10 cellular contexts compared by ENCODE assay signal in the genomic region with DNA sequence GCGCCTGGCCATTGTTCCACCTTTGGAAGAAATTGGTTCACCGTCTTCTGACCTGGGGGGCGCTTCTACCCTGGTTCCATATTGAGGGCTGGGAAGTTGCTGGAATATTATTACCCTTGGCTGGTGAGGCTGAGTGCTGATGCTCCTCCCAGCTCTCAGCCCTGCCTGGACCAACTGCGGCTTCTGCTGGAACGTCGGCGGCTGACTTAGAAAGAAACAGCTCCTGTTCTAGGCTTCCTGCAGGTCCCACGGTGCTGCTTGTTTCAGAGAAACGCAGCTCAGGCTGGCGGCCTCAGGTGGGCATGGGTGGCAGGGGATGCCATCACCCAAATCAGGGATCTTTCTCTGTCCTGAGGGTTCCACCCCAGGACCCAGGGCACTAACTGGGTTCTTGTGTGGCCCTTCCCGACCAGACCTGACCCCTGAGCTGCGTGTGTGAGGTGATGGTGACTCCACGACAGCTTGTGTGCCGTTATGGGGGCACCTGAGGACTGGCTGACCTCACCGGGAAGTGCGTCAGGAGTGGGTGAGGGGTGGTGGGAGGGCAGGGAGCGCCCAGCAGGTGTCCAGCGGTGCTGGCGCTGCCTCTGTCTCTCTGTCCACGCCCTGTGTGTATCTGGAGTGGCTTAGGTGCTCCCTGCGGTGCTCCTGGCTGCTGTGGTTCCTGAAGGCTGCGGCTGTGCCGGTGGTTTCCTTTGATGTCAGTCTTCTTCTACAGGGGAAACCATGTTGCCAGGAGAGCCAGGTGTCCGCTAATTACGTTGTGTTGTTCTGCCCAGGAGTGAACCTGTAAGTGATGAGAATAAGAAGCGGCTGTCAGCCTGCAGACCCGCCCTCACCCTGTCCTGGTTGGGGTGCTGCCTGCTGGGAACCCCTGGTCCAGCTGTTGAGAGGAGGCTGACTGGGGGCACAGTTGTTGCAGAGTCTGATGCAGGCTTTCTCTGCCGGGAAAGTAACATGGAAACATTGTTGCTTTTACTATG. TPM values are rescaled to one million over a fixed set of nuclear protein-coding genes. Genes with fewer than 3 reads are reported as not detected.
DNase-seq lines count a peak whose midpoint lies in the region; ATAC-seq and TF ChIP-seq lines count a peak whose summit lies in the region.
"Had no signal": no experiment of that assay in that cellular context is flagged by ENCODE, and none has a peak within 500 bp of the region (broad histone marks: within the 10 kb centered on the region; RNA-seq: fewer than 3 reads in every experiment).

No MANE protein-coding gene starts in this region.

- H3K36me3 Mint-ChIP-seq in activated T-cell treated with anti-CD3 and anti-CD28 coated beads, Interleukin-2, amount 50 U/mL, for 24 hours (ENCODE audit: low read depth), result peaks cover 50% of the 10 kb centered on the region
- H3K36me3 Mint-ChIP-seq in neural progenitor cell, result peaks cover 18% of the 10 kb centered on the region

- H3K27ac Mint-ChIP-seq in activated T-cell treated with anti-CD3 and anti-CD28 coated beads, Interleukin-2, amount 50 U/mL, for 24 hours, result peak overlapping the region; percentile 94
- no peak overlapping the region for H3K27ac Mint-ChIP-seq in neural progenitor cell

- intact Hi-C loops in right cardiac atrium (cut with DNase I), result no loop called here

- H3K4me3 ChIP-seq in right cardiac atrium (ENCODE audit: low read length) (no peak overlapping the region), neural progenitor cell (no peak overlapping the region)
- H3K4me3 ChIP-seq: A549, GM12878 had no signal

- no peak overlapping the region for H3K9ac ChIP-seq in neural progenitor cell

- H3K9me3 Mint-ChIP-seq in activated T-cell treated with anti-CD3 and anti-CD28 coated beads, Interleukin-2, amount 50 U/mL, for 24 hours, result no peaks in the 10 kb centered on the region
- H3K9me3 Mint-ChIP-seq in neural progenitor cell, result no peaks in the 10 kb centered on the region

- H3K36me3 ChIP-seq in neural progenitor cell, result no peaks in the 10 kb centered on the region

- peaks cover 100% of the 10 kb centered on the region for H4K20me1 ChIP-seq in neural progenitor cell (ENCODE audit: low read depth)

- no peaks in the 10 kb centered on the region for H3K27me3 ChIP-seq in right cardiac atrium (ENCODE audit: control insufficient read depth, insufficient read depth)
- no peaks in the 10 kb centered on the region for H3K27me3 ChIP-seq in neural progenitor cell

- no peaks in the 10 kb centered on the region for H3K27me3 Mint-ChIP-seq in activated T-cell treated with anti-CD3 and anti-CD28 coated beads, Interleukin-2, amount 50 U/mL, for 24 hours
- peaks cover 3% of the 10 kb centered on the region for H3K27me3 Mint-ChIP-seq in neural progenitor cell (ENCODE audit: insufficient read depth, low read depth)

- no peak for ATAC-seq in right cardiac atrium
- no peak for ATAC-seq in HG03460 (IDR thresholded peaks at IDR 0.05; ENCODE audit: unreplicated experiment)
- ATAC-seq: GM12878 had no signal

- H3K9me3 ChIP-seq in right cardiac atrium (ENCODE audit: control insufficient read depth, low read length), result no peaks in the 10 kb centered on the region
- H3K9me3 ChIP-seq in neural progenitor cell (ENCODE audit: low read depth), result no peaks in the 10 kb centered on the region
- H3K9me3 ChIP-seq: A549 had no signal

- peak overlapping the region; percentile 38 for H3K4me3 Mint-ChIP-seq in activated T-cell treated with anti-CD3 and anti-CD28 coated beads, Interleukin-2, amount 50 U/mL, for 24 hours
- H3K4me3 Mint-ChIP-seq in neural progenitor cell, result no peak overlapping the region

- H3K27ac ChIP-seq in right cardiac atrium (ENCODE audit: low read length) (no peak overlapping the region), substantia nigra (ENCODE audit: low read depth, low read length, poor library complexity, severe bottlenecking) (peak overlapping the region; percentile 54), neural progenitor cell (no peak overlapping the region)

- DNase-seq in NCI-H2171 treated with DMSO at 0.1 percent for 48 hours (lab: John Stamatoyannopoulos, UW) (peak; percentile 38), NCI-H2171 (lab: John Stamatoyannopoulos, UW) (no peak), right cardiac atrium (peak; percentile 13 to 62 (median 58)), substantia nigra (lab: John Stamatoyannopoulos, UW) (no peak), neural progenitor cell (ENCODE audit: low spot score) (no peak), NCI-H1694 treated with DMSO at 0.1 percent for 48 hours (lab: John Stamatoyannopoulos, UW) (no peak)
- DNase-seq in activated T-cell treated with anti-CD3 and anti-CD28 coated beads, Interleukin-2, amount 50 U/mL, for 24 hours, result no peak

- no peak overlapping the region for H2AFZ ChIP-seq in neural progenitor cell (replicated peaks)

- peaks cover 100% of the 10 kb centered on the region for H3K79me2 ChIP-seq in neural progenitor cell (ENCODE audit: low read depth)

- peaks cover 95% of the 10 kb centered on the region for H3K4me1 Mint-ChIP-seq in activated T-cell treated with anti-CD3 and anti-CD28 coated beads, Interleukin-2, amount 50 U/mL, for 24 hours (ENCODE audit: low read depth)
- H3K4me1 Mint-ChIP-seq in neural progenitor cell, result peaks cover 71% of the 10 kb centered on the region

- TF ChIP-seq CTCF in neural progenitor cell (IDR thresholded peaks at IDR 0.05), result no peak

- no peak overlapping the region for H3K4me2 ChIP-seq in neural progenitor cell
- H3K4me2 ChIP-seq: A549 had no signal

- peaks cover 52% of the 10 kb centered on the region for H3K4me1 ChIP-seq in right cardiac atrium (ENCODE audit: control insufficient read depth, insufficient read depth, low read length)
- peaks cover 27% of the 10 kb centered on the region for H3K4me1 ChIP-seq in neural progenitor cell

- WGBS in right cardiac atrium, result 67% methylated on average over 28 of the region's 28 CpGs

- H3F3A ChIP-seq in neural progenitor cell (ENCODE audit: low read depth), result no peaks in the 10 kb centered on the region

RNA-seq across cellular contexts. Expression of gene SKI, which starts 8.9 kb away (rescaled TPM):
- total RNA-seq in right cardiac atrium (10 to 100 TPM; 56.7 to 83.1 (median 68.9) TPM), neural progenitor cell (ENCODE audit: low replicate concordance) (7.4 and 15.7 TPM in 2 replicates)
- 35.6 TPM for polyA plus RNA-seq in right cardiac atrium

RNA-seq across cellular contexts. Expression of gene FAAP20, which starts 42.4 kb away (rescaled TPM):
- 10 to 100 TPM; 35.5 to 49.3 (median 37.2) TPM for total RNA-seq in right cardiac atrium
- polyA plus RNA-seq in right cardiac atrium, result 56.3 TPM
- 11.3 and 68.2 TPM in 2 replicates for total RNA-seq in neural progenitor cell (ENCODE audit: low replicate concordance)

Comparison
In these comparisons a context has a peak if more than half of its experiments do, and no peak if none do; other contexts are left out.
1. DNase-seq: peak in NCI-H2171 treated with DMSO at 0.1 percent for 48 hours (single experiment) and right cardiac atrium (3 of 3); none in NCI-H2171 (single experiment), activated T-cell treated with anti-CD3 and anti-CD28 coated beads, Interleukin-2, amount 50 U/mL, for 24 hours (single experiment), substantia nigra (0 of 49), neural progenitor cell (single experiment) and NCI-H1694 treated with DMSO at 0.1 percent for 48 hours (single experiment).